In the genomic region with DNA sequence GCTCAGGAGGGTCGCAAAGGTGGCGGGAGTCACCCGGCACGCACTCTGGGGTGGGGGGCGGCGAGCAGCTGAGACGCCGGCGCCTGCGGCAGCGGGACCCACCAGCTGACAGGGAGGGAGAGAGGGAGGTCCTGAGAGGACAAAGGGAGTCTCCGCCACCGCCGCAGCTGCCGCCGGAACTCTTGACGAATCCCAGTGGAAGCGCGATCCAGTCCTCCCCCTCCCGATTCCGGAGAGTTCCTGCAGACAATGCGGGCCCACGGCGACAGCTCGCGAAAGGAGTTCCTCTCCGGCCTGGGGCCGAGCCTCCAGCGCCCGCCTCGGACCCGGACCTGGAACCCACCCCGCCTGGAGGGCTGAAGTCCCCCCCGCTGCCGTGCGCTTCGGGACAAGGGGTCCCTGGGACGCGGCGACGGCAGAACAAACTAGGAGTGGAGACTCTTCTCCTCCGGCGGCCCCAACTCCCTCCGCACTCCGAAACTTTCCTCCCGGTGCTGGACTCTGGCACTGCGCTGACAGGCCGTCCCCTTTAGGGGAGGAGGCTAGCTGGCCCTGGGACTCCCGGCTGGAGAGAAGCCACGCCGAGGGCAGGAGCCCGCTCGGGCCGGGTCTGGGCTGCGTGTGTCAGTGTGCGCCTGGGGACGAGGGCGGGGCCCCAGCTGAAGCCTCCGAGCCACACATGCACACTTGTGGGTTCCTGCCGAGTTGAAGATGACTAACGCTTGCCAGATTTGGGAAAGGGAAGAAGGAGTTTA, we compare ENCODE assay signal across 8 cellular contexts. TPM values are rescaled to one million over a fixed set of nuclear protein-coding genes. Genes with fewer than 3 reads are reported as not detected.
DNase-seq lines count a peak whose midpoint lies in the region; ATAC-seq and TF ChIP-seq lines count a peak whose summit lies in the region.

ANTXR2 (minus strand) TSS at position 623 of the 755 bp plus-strand sequence. CDS start 669 bp downstream, outside the sequence.

- peaks cover 9% of the 10 kb centered on the region for H3K36me3 Mint-ChIP-seq in T-helper 17 cell (ENCODE audit: low read depth)

- intact Hi-C loops in ascending aorta (cut with DNase I): loop anchor here (5.0 to 10.0 kb wide), 4 partner anchors 110 to 1135 kb away; partner anchors contain the start of gene PAQR3
- intact Hi-C loops in right cardiac atrium (cut with DNase I): loop anchor here in 1 of 4 donors (10.0 kb wide), 1 partner anchor 112 kb away; no protein-coding TSS in a partner anchor

- peaks cover 5% of the 10 kb centered on the region; the same call in 1 of the 2 replicates for H3K27me3 ChIP-seq in H7 (ENCODE audit: control insufficient read depth, insufficient read depth, low read length)
- H3K27me3 ChIP-seq in ascending aorta: no peaks in the 10 kb centered on the region
- H3K27me3 ChIP-seq in right cardiac atrium (ENCODE audit: control insufficient read depth, insufficient read depth): no peaks in the 10 kb centered on the region

- under 1% methylated on average over 61 of the region's 61 CpGs for WGBS in right cardiac atrium

- peaks cover 49% of the 10 kb centered on the region for H3K4me1 Mint-ChIP-seq in T-helper 17 cell

- peak within 1 kb of the TSS; percentile 99 for H3K27ac Mint-ChIP-seq in T-helper 17 cell

- no peaks in the 10 kb centered on the region for H3K27me3 Mint-ChIP-seq in T-helper 17 cell

- H3K36me3 ChIP-seq in H7 (replicated peaks; ENCODE audit: control insufficient read depth, insufficient read depth, low read length) (no peaks in the 10 kb centered on the region), ascending aorta (peaks cover 0 to 4% of the 10 kb centered on the region in 2 donors)

- no peaks in the 10 kb centered on the region for H3K9me3 ChIP-seq in T-helper 17 cell (ENCODE audit: control insufficient read depth, low read length, poor library complexity, severe bottlenecking)
- H3K9me3 ChIP-seq in ascending aorta: no peaks in the 10 kb centered on the region
- no peaks in the 10 kb centered on the region for H3K9me3 ChIP-seq in right cardiac atrium (ENCODE audit: control insufficient read depth, low read length)

- peak within 1 kb of the TSS; percentile 73 for H3K4me3 ChIP-seq in H7 (ENCODE audit: insufficient read depth, low read depth, low read length)
- peak within 1 kb of the TSS; percentile 79 to 89 for H3K4me3 ChIP-seq in ascending aorta
- H3K4me3 ChIP-seq in right cardiac atrium (ENCODE audit: low read length): peak within 1 kb of the TSS; percentile 68

- H3K27ac ChIP-seq in ascending aorta (peak within 1 kb of the TSS; percentile 83 to 91), right cardiac atrium (ENCODE audit: low read length) (peak within 1 kb of the TSS; percentile 96)

- peak; percentile 81 for ATAC-seq in T-helper 17 cell
- ATAC-seq in right cardiac atrium: peak; percentile 99

- peak in 1 of 3 experiments; percentile 17 for TF ChIP-seq CTCF in ascending aorta (IDR thresholded peaks at IDR 0.05)

- peak within 1 kb of the TSS; percentile 97 for H3K4me3 Mint-ChIP-seq in T-helper 17 cell

- H3K4me1 ChIP-seq in ascending aorta (peaks cover 0 to 14% of the 10 kb centered on the region in 2 donors), right cardiac atrium (ENCODE audit: control insufficient read depth, insufficient read depth, low read length) (no peaks in the 10 kb centered on the region)

- DNase-seq in GM04504 (ENCODE audit: low read depth): peak; percentile 94
- DNase-seq in H7: peak; percentile 82
- peak; percentile 93 for DNase-seq in M059J (ENCODE audit: low read depth)
- peak; percentile 54 to 64 (median 55) for DNase-seq in T-helper 17 cell
- DNase-seq in ascending aorta (ENCODE audit: low spot score in 2 of 2): peak; percentile 71 to 96
- DNase-seq in right cardiac atrium: peak; percentile 96 to 98 (median 98)
- DNase-seq in putamen (ENCODE audit: low spot score): peak; percentile 36
- no peak for DNase-seq in NAMALWA (ENCODE audit: low spot score)

RNA-seq across cellular contexts. Expression of gene ANTXR2, which starts in this region (rescaled TPM):
- 7.7 and 10.8 TPM in 2 replicates for total RNA-seq in H7 (2014; rRNA removed; shearing (Covaris generic))
- total RNA-seq in M059J (2014; rRNA removed; shearing (Covaris generic)): 11.3 and 18.9 TPM in 2 replicates
- 10 to 100 TPM; 58.0 to 58.9 TPM for total RNA-seq in T-helper 17 cell
- total RNA-seq in ascending aorta: 16.8 TPM
- 10 to 100 TPM; 38.6 to 51.4 (median 46.7) TPM for total RNA-seq in right cardiac atrium
- 13.5 TPM for polyA plus RNA-seq in right cardiac atrium
